In the genomic region with DNA sequence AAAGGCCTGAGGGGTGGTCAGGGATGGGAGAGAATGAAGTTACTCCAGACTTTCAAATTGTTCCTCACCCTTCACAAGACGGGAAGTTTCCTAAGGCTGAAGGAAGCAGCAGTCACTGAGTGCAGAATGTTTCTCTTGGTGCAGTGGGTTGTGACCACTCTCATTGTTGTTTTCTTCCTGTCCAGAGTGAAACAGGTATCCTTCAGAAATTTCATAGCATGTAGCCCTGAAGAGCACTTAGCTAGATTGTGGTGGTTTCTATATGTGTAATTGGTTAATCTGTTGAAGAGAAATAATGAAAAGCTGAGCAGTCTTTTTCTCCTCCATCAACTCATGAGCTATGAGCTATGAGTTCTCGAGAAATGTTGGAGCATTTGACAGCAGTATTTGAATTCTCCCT, we compare ENCODE assay signal across 16 cellular contexts.
DNase-seq lines count a peak whose midpoint lies in the region; ATAC-seq, FAIRE-seq and TF ChIP-seq lines count a peak whose summit lies in the region.
"Had no signal": no experiment of that assay in that cellular context is flagged by ENCODE, and none has a peak within 500 bp of the region (broad histone marks: within the 10 kb centered on the region; RNA-seq: fewer than 3 reads in every experiment).

No MANE protein-coding gene starts in this region.

- CTCF ChIA-PET in activated CD4-positive, alpha-beta T cell treated with anti-CD3 and anti-CD28 coated beads, Interleukin-2, amount 10 ng/mL, durations not matched to agents 7 days and 5 days (lab: Charles Lee): interaction anchor here (1.0 kb wide), 1 partner anchor 12 kb away, joined by 3 read pairs; no protein-coding TSS in a partner anchor

- peak; percentile 70 for ATAC-seq in GM18861 (IDR thresholded peaks at IDR 0.05; ENCODE audit: unreplicated experiment)
- ATAC-seq in GM21528 (IDR thresholded peaks at IDR 0.05; ENCODE audit: low FRiP score, unreplicated experiment): peak; percentile 56
- peak; percentile 69 for ATAC-seq in HG03064 (IDR thresholded peaks at IDR 0.05; ENCODE audit: low read depth, unreplicated experiment)
- ATAC-seq: gastrocnemius medialis; stimulated activated naive CD8-positive, alpha-beta T cell treated with anti-CD3 and anti-CD28 coated beads, Interleukin-15, amount 100 ng/mL, for 72 hours had no signal

- no peak for FAIRE-seq in D721Med (lab: Jason Lieb, UNC)
- FAIRE-seq: bronchial epithelial cell, H54, TTC549 had no signal

- no peaks in the 10 kb centered on the region for H3K9me3 Mint-ChIP-seq in activated CD4-positive, alpha-beta T cell treated with anti-CD3 and anti-CD28 coated beads, Interleukin-2, amount 10 ng/mL, durations not matched to agents 7 days and 5 days
- H3K9me3 Mint-ChIP-seq: stimulated activated naive CD8-positive, alpha-beta T cell treated with anti-CD3 and anti-CD28 coated beads, Interleukin-15, amount 100 ng/mL, for 72 hours had no signal

- POLR2A ChIA-PET in activated CD4-positive, alpha-beta T cell treated with anti-CD3 and anti-CD28 coated beads, Interleukin-2, amount 10 ng/mL, durations not matched to agents 7 days and 5 days (lab: Charles Lee): no interaction called here

- no peak for TF ChIP-seq CTCF in D721Med (IDR thresholded peaks at IDR 0.05; ENCODE audit: insufficient read depth, missing control alignments)

- no peak overlapping the region for H3K27ac Mint-ChIP-seq in activated CD4-positive, alpha-beta T cell treated with anti-CD3 and anti-CD28 coated beads, Interleukin-2, amount 10 ng/mL, durations not matched to agents 7 days and 5 days

- DNase-seq in dermis blood vessel endothelial cell (peak; percentile 7), NCI-H526 treated with DMSO at 0.1 percent for 48 hours (lab: John Stamatoyannopoulos, UW) (no peak), D721Med (ENCODE audit: insufficient read length, low spot score) (no peak), SK-N-DZ (ENCODE audit: low spot score) (no peak)
- no peak for DNase-seq in activated CD4-positive, alpha-beta T cell treated with anti-CD3 and anti-CD28 coated beads, Interleukin-2, amount 10 ng/mL, durations not matched to agents 7 days and 5 days
- DNase-seq: activated naive CD4-positive, alpha-beta T cell treated with anti-CD3 and anti-CD28 coated beads, Interleukin-2, amount 50 U/mL, for 16 hours; BE2C; gastrocnemius medialis; sigmoid colon; stimulated activated naive CD8-positive, alpha-beta T cell treated with anti-CD3 and anti-CD28 coated beads, Interleukin-15, amount 100 ng/mL, for 72 hours had no signal

- peaks cover 3% of the 10 kb centered on the region for H3K36me3 Mint-ChIP-seq in activated CD4-positive, alpha-beta T cell treated with anti-CD3 and anti-CD28 coated beads, Interleukin-2, amount 10 ng/mL, durations not matched to agents 7 days and 5 days (ENCODE audit: low read depth)

- H3K4me3 Mint-ChIP-seq in activated CD4-positive, alpha-beta T cell treated with anti-CD3 and anti-CD28 coated beads, Interleukin-2, amount 10 ng/mL, durations not matched to agents 7 days and 5 days: no peak overlapping the region
- H3K4me3 Mint-ChIP-seq: stimulated activated naive CD8-positive, alpha-beta T cell treated with anti-CD3 and anti-CD28 coated beads, Interleukin-15, amount 100 ng/mL, for 72 hours had no signal

- no peaks in the 10 kb centered on the region for H3K27me3 Mint-ChIP-seq in activated CD4-positive, alpha-beta T cell treated with anti-CD3 and anti-CD28 coated beads, Interleukin-2, amount 10 ng/mL, durations not matched to agents 7 days and 5 days
- H3K27me3 Mint-ChIP-seq: stimulated activated naive CD8-positive, alpha-beta T cell treated with anti-CD3 and anti-CD28 coated beads, Interleukin-15, amount 100 ng/mL, for 72 hours had no signal

- H3K4me1 Mint-ChIP-seq in activated CD4-positive, alpha-beta T cell treated with anti-CD3 and anti-CD28 coated beads, Interleukin-2, amount 10 ng/mL, durations not matched to agents 7 days and 5 days: no peaks in the 10 kb centered on the region
